20 cellular contexts compared by ENCODE assay signal in the genomic region with DNA sequence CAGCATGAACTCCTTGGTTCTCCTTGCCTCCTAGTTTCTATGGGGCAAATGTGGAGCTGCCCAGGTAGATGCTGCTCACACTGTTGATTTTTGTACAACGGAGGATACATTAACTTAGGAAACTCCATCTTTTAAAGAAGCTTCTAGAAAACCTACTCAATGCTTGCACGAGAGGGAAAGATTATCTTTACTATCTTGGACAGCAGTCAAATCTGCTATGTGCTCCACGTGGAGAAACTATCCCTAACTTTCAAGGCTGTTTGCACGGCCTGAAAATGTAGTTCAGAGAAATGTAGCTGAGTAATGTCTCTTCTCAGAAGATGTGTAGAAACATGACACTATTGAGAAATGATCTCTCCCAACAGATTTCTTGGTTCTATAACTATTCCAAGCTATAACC.
A peak's percentile ranks its signal among the peaks of the same experiment; 100 is the strongest.
DNase-seq lines count a peak whose midpoint lies in the region; FAIRE-seq and TF ChIP-seq lines count a peak whose summit lies in the region.
"Had no signal": no experiment of that assay in that cellular context is flagged by ENCODE, and none has a peak within 500 bp of the region (broad histone marks: within the 10 kb centered on the region; RNA-seq: fewer than 3 reads in every experiment).

No MANE protein-coding gene starts in this region.

- no peaks in the 10 kb centered on the region for H3K4me1 ChIP-seq in H9 (ENCODE audit: insufficient read depth, low read length)
- H3K4me1 ChIP-seq: Caco-2 had no signal

- TF ChIP-seq CTCF in D721Med (IDR thresholded peaks at IDR 0.05; ENCODE audit: insufficient read depth, missing control alignments) = no peak
- no peak for TF ChIP-seq CTCF in H9 (conservative IDR thresholded peaks at IDR 0.05)
- TF ChIP-seq CTCF in fibroblast of pulmonary artery (IDR thresholded peaks at IDR 0.05; ENCODE audit: low read length, missing control alignments) = no peak

- H4K20me1 ChIP-seq in H9 (ENCODE audit: control insufficient read depth, insufficient read depth, insufficient read length) = no peaks in the 10 kb centered on the region

- no peak overlapping the region for H3K4ac ChIP-seq in H9 (ENCODE audit: low read depth, low read length)

- no peaks in the 10 kb centered on the region; a peak in 1 of 7 replicates for H3K36me3 Mint-ChIP-seq in H9 (ENCODE audit: insufficient read depth in 1 of 3, low read depth in 3 of 3)

- no peak overlapping the region for H3K4me2 ChIP-seq in H9 (ENCODE audit: insufficient read depth, insufficient read length, low read length)

- H3K56ac ChIP-seq in H9 (ENCODE audit: insufficient read length, low read depth, low read length) = no peak overlapping the region

- H3K9me3 ChIP-seq in H9 (ENCODE audit: control insufficient read depth, low read depth, low read length) = no peaks in the 10 kb centered on the region
- H3K9me3 ChIP-seq: Caco-2 had no signal

- H4K91ac ChIP-seq in H9 (ENCODE audit: insufficient read length, low read depth, low read length) = no peak overlapping the region

- H3K9me3 Mint-ChIP-seq in H9 = no peaks in the 10 kb centered on the region

- H2AFZ ChIP-seq in H9 (ENCODE audit: low read length) = peak overlapping the region; percentile 48

- WGBS in H9 (ENCODE audit: extremely low coverage, insufficient read length, low lambda C conversion rate) = no CpG with 5 or more reads among the region's 4 CpGs

- no peak overlapping the region for H2BK120ac ChIP-seq in H9 (ENCODE audit: low read depth, low read length, poor library complexity, severe bottlenecking)

- no peak overlapping the region for H4K8ac ChIP-seq in H9 (replicated peaks; ENCODE audit: insufficient read length, low read depth, low read length)

- H3K79me2 ChIP-seq in H9 (ENCODE audit: insufficient read depth, low read length) = no peaks in the 10 kb centered on the region

- H2BK5ac ChIP-seq in H9 (ENCODE audit: insufficient read length, low read length) = no peak overlapping the region

- H3K27ac Mint-ChIP-seq in H9 = no peak overlapping the region
- H3K27ac Mint-ChIP-seq: CD4-positive, alpha-beta T cell had no signal

- no peak overlapping the region for H3K23ac ChIP-seq in H9 (ENCODE audit: insufficient read length, low read depth, low read length)

- H2AK5ac ChIP-seq in H9 (ENCODE audit: insufficient read length, low read length) = no peak overlapping the region

- no peak overlapping the region for H3K27ac ChIP-seq in H9 (ENCODE audit: insufficient read length, low read depth, low read length)
- H3K27ac ChIP-seq: C4-2B, HL-60 had no signal

- H3K79me1 ChIP-seq in H9 (ENCODE audit: insufficient read depth, low read depth, low read length, poor library complexity, severe bottlenecking) = no peaks in the 10 kb centered on the region

- no peak overlapping the region for H3T11ph ChIP-seq in H9 (ENCODE audit: low read length)

- H3K4me3 Mint-ChIP-seq in H9 = no peak overlapping the region
- H3K4me3 Mint-ChIP-seq: CD4-positive, alpha-beta T cell had no signal

- no peaks in the 10 kb centered on the region for H3K23me2 ChIP-seq in H9 (ENCODE audit: insufficient read length, low read depth, low read length, poor library complexity, severe bottlenecking)

- H3K14ac ChIP-seq in H9 (ENCODE audit: insufficient read depth, low read length) = no peak overlapping the region

- H3K4me1 Mint-ChIP-seq in H9 = no peaks in the 10 kb centered on the region

- H2BK12ac ChIP-seq in H9 (ENCODE audit: insufficient read length, low read depth, low read length) = no peak overlapping the region

- H3K27me3 ChIP-seq in H9 (ENCODE audit: insufficient read depth, low read length) = no peaks in the 10 kb centered on the region

- no peak overlapping the region for H3K18ac ChIP-seq in H9 (ENCODE audit: insufficient read length, low read depth, low read length)

- FAIRE-seq in D721Med (lab: Jason Lieb, UNC) (peak; percentile 21), urothelium cell line (lab: Jason Lieb, UNC) (no peak)
- FAIRE-seq: A204.1, GM12892, GM18507 had no signal

- H4K5ac ChIP-seq in H9 (ENCODE audit: insufficient read length, low read depth, low read length) = no peak overlapping the region

- H3K27me3 Mint-ChIP-seq in H9 (ENCODE audit: low read depth) = no peaks in the 10 kb centered on the region
- H3K27me3 Mint-ChIP-seq: CD4-positive, alpha-beta T cell had no signal

- no peak for DNase-seq in D721Med (ENCODE audit: insufficient read length, low spot score)
- DNase-seq in H9 = no peak
- peak; percentile 4 for DNase-seq in fibroblast of pulmonary artery (ENCODE audit: low read depth)
- DNase-seq in urothelium cell line (ENCODE audit: low spot score) = peak; percentile 2
- DNase-seq in kidney glomerular epithelial cell (lab: John Stamatoyannopoulos, UW) = no peak
- DNase-seq in SHP77 treated with DMSO at 0.1 percent for 48 hours (lab: John Stamatoyannopoulos, UW) = no peak
- no peak for DNase-seq in HCEC 1CT
- DNase-seq: AML-193; Caco-2; CD4-positive, alpha-beta T cell; DMS153; DMS79; GDM1; GOT3; H7 had no signal

- no peak overlapping the region for H3K9ac ChIP-seq in H9 (ENCODE audit: extremely low read depth, insufficient read length, low read length)

- H2BK20ac ChIP-seq in H9 (ENCODE audit: low read depth, low read length, poor library complexity, severe bottlenecking) = no peak overlapping the region

- no peak overlapping the region for H3K4me3 ChIP-seq in fibroblast of pulmonary artery (replicated peaks; ENCODE audit: low read depth, low read length)

- H2BK15ac ChIP-seq in H9 (ENCODE audit: low read depth, low read length) = no peak overlapping the region

Comparison
In these comparisons a context has a peak if more than half of its experiments do, and no peak if none do; other contexts are left out.
1. DNase-seq: peak in fibroblast of pulmonary artery (single experiment) and urothelium cell line (single experiment); none in D721Med (single experiment), H9 (single experiment), kidney glomerular epithelial cell (single experiment), SHP77 treated with DMSO at 0.1 percent for 48 hours (single experiment) and HCEC 1CT (single experiment).